ENCODE assay signal across 14 cellular contexts in the genomic region with DNA sequence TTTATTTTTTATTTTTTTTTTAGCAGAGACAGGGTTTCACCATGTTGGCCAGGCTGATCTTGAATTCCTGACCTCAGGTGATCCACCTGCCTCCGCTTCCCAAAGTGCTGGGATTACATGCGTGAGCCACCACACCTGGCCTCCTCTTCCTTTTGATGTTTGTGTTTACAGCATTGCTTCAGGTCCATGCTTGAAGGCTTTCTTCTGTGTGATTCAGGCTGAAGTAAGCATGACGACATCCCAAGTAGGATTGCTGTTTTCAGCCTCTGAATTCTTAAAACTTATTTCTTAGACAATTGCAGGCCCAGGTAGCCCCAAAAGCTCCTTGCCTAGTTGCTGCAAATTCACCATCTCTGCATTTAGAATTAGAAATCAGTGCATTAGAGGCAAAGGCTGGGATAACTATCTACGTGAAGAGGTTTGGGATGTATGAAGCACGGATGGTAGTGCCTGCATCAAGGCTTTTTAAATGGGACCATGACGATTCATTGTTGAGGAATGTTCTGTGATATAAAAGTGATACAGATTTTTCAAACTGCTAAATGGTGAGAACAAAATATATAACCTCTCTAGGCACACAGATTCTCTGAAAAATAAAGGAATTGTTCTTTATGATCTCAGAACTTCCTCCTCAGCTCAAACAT. TPM values are rescaled to one million over a fixed set of nuclear protein-coding genes. Genes with fewer than 3 reads are reported as not detected.
A peak's percentile ranks its signal among the peaks of the same experiment; 100 is the strongest.
DNase-seq lines count a peak whose midpoint lies in the region; ATAC-seq, FAIRE-seq and TF ChIP-seq lines count a peak whose summit lies in the region.
"Had no signal": no experiment of that assay in that cellular context is flagged by ENCODE, and none has a peak within 500 bp of the region (broad histone marks: within the 10 kb centered on the region; RNA-seq: fewer than 3 reads in every experiment).

No MANE protein-coding gene starts in this region.

- H3K9me3 Mint-ChIP-seq in T-helper 2 cell treated with Interferon-gamma antibody and Interleukin-4, amounts not matched to agents 5 μg/mL and 100 μg/mL, for 36 hours: no peaks in the 10 kb centered on the region

- H3K4me1 ChIP-seq in OCI-LY7 (ENCODE audit: insufficient read depth, low read length, poor library complexity, severe bottlenecking) (peaks cover 27% of the 10 kb centered on the region), neutrophil (ENCODE audit: control insufficient read depth in 1 of 2, insufficient read depth in 1 of 2, low read depth in 1 of 2, low read length in 1 of 2) (peaks cover 31 to 42% of the 10 kb centered on the region in 2 experiments)

- H3K9me2 ChIP-seq in OCI-LY7 (ENCODE audit: insufficient read depth, low read length): no peaks in the 10 kb centered on the region

- H3K27me3 Mint-ChIP-seq in T-helper 2 cell treated with Interferon-gamma antibody and Interleukin-4, amounts not matched to agents 5 μg/mL and 100 μg/mL, for 36 hours (ENCODE audit: low read depth): no peaks in the 10 kb centered on the region

- H4K20me1 ChIP-seq in OCI-LY7 (ENCODE audit: insufficient read depth, low read length): peaks cover 18% of the 10 kb centered on the region

- peak overlapping the region; percentile 4; the same call in 1 of the 2 replicates for H3K4me2 ChIP-seq in OCI-LY7 (ENCODE audit: low read length)

- H3K27me3 ChIP-seq in bronchial epithelial cell (ENCODE audit: control insufficient read depth, insufficient read depth, low read length) (no peaks in the 10 kb centered on the region), neutrophil (no peaks in the 10 kb centered on the region)
- H3K27me3 ChIP-seq: spleen had no signal

- TSS peak; percentile 9 for BruUV-seq in OCI-LY7 (replicated peaks; lab: Mats Ljungman, UMichigan)

- H2AFZ ChIP-seq in OCI-LY7 (ENCODE audit: low read length): no peak overlapping the region

- H3K4me3 Mint-ChIP-seq in T-helper 2 cell treated with Interferon-gamma antibody and Interleukin-4, amounts not matched to agents 5 μg/mL and 100 μg/mL, for 36 hours: peak overlapping the region; percentile 37

- H3K27ac ChIP-seq in OCI-LY7 (ENCODE audit: low read depth, low read length, poor library complexity, severe bottlenecking) (no peak overlapping the region), neutrophil (peak overlapping the region; percentile 43)

- FAIRE-seq in bronchial epithelial cell (lab: Jason Lieb, UNC): no peak
- FAIRE-seq: A204.1, HTR-8/SVneo had no signal

- peaks cover 40% of the 10 kb centered on the region for H3K4me1 Mint-ChIP-seq in T-helper 2 cell treated with Interferon-gamma antibody and Interleukin-4, amounts not matched to agents 5 μg/mL and 100 μg/mL, for 36 hours (ENCODE audit: low read depth)

- peaks cover 73% of the 10 kb centered on the region for H3K79me2 ChIP-seq in OCI-LY7 (ENCODE audit: insufficient read depth, low read depth, low read length)

- no peaks in the 10 kb centered on the region for H3K9me3 ChIP-seq in OCI-LY7 (ENCODE audit: low read length)
- H3K9me3 ChIP-seq in neutrophil: no peaks in the 10 kb centered on the region
- H3K9me3 ChIP-seq: spleen had no signal

- no peak for ATAC-seq in HG02623 (IDR thresholded peaks at IDR 0.05; ENCODE audit: unreplicated experiment)

- no peak for DNase-seq in T-helper 2 cell treated with Interferon-gamma antibody and Interleukin-4, amounts not matched to agents 5 μg/mL and 100 μg/mL, for 36 hours (ENCODE audit: low spot score)
- DNase-seq in T-helper 2 cell (no peak), OCI-LY7 (ENCODE audit: low spot score) (no peak), bronchial epithelial cell (ENCODE audit: low read depth) (peak; percentile 92), NCI-H1092 (lab: John Stamatoyannopoulos, UW) (no peak), AG08396 (ENCODE audit: low spot score) (no peak)
- DNase-seq: activated gamma-delta T cell treated with Interleukin-2 at 50 U/mL for 16 hours; effector memory CD4-positive, alpha-beta T cell; NCI-H2029 treated with DMSO at 0.1 percent for 48 hours; spleen had no signal

- peaks cover 19% of the 10 kb centered on the region for H3K36me3 Mint-ChIP-seq in T-helper 2 cell treated with Interferon-gamma antibody and Interleukin-4, amounts not matched to agents 5 μg/mL and 100 μg/mL, for 36 hours (ENCODE audit: low read depth)

- CTCF ChIA-PET in OCI-LY7 (lab: Charles Lee; ENCODE audit: unreplicated experiment): no interaction called here

- no peak overlapping the region for H3K4me3 ChIP-seq in OCI-LY7 (ENCODE audit: low read depth, low read length, poor library complexity, severe bottlenecking)
- no peak overlapping the region for H3K4me3 ChIP-seq in bronchial epithelial cell (ENCODE audit: low read depth, low read length)
- no peak overlapping the region for H3K4me3 ChIP-seq in neutrophil (ENCODE audit: low read depth in 1 of 2, low read length in 1 of 2)

- intact Hi-C loops in OCI-LY7 (cut with micrococcal nuclease; ENCODE audit: unreplicated experiment): no loop called here

- no peak for TF ChIP-seq CTCF in OCI-LY7 (conservative IDR thresholded peaks at IDR 0.05; ENCODE audit: low read length)
- TF ChIP-seq CTCF in bronchial epithelial cell (IDR thresholded peaks at IDR 0.05; ENCODE audit: insufficient read depth, low read length, severe bottlenecking): no peak
- no peak for TF ChIP-seq CTCF in neutrophil (IDR thresholded peaks at IDR 0.05)

- H3K27ac Mint-ChIP-seq in T-helper 2 cell treated with Interferon-gamma antibody and Interleukin-4, amounts not matched to agents 5 μg/mL and 100 μg/mL, for 36 hours: peak overlapping the region; percentile 60

- H3K36me3 ChIP-seq in OCI-LY7 (ENCODE audit: insufficient read depth, low read length): peaks cover 15% of the 10 kb centered on the region
- peaks cover 3% of the 10 kb centered on the region for H3K36me3 ChIP-seq in bronchial epithelial cell (ENCODE audit: control insufficient read depth, insufficient read depth, low read length)
- no peaks in the 10 kb centered on the region for H3K36me3 ChIP-seq in neutrophil
- H3K36me3 ChIP-seq: spleen had no signal

- POLR2A ChIA-PET in OCI-LY7 (lab: Charles Lee): interaction anchor here (0.7 kb wide), 1 partner anchor 12 kb away, joined by 5 read pairs; no protein-coding TSS in a partner anchor

RNA-seq across cellular contexts. Expression of gene ETF1, which starts 3.0 kb away (rescaled TPM):
- 66.7 and 76.0 TPM in 2 replicates for total RNA-seq in OCI-LY7 (2014; rRNA removed; shearing (Covaris generic))
- total RNA-seq in OCI-LY7 (2022) (116 and 123 TPM in 2 replicates), bronchial epithelial cell (173 and 183 TPM in 2 replicates)

RNA-seq across cellular contexts. Expression of gene HSPA9, which starts 29.2 kb away (rescaled TPM):
- total RNA-seq in OCI-LY7 (2014; rRNA removed; shearing (Covaris generic)): 290 and 326 TPM in 2 replicates
- total RNA-seq in OCI-LY7 (2022) (314 and 362 TPM in 2 replicates), bronchial epithelial cell (820 and 1,205 TPM in 2 replicates)
